ENCODE assay signal across 8 cellular contexts in genomic region chr7:150686030-150686626, GRCh38. TPM values are rescaled to one million over a fixed set of nuclear protein-coding genes. Genes with fewer than 3 reads are reported as not detected.
DNase-seq lines count a peak whose midpoint lies in the region; ATAC-seq, FAIRE-seq and TF ChIP-seq lines count a peak whose summit lies in the region.

No MANE protein-coding gene starts in this region.

- no peaks in the 10 kb centered on the region for H3K27me3 ChIP-seq in BLaER1 treated with 17β-estradiol and CSF1 and Interleukin-3, amounts not matched to agents 10 nM and 100 nM
- H3K27me3 ChIP-seq in PC-9 (ENCODE audit: insufficient read depth, low read depth) (peaks cover 38% of the 10 kb centered on the region; the same call in 1 of the 2 replicates), smooth muscle cell (ENCODE audit: low read depth) (no peaks in the 10 kb centered on the region)

- ATAC-seq in GM21381 (IDR thresholded peaks at IDR 0.05; ENCODE audit: unreplicated experiment), result peak; percentile 33

- 73% methylated on average over 9 of the region's 9 CpGs for WGBS in smooth muscle cell (ENCODE audit: low lambda C conversion rate)

- H3K9me2 ChIP-seq in PC-9 (ENCODE audit: insufficient read depth), result no peaks in the 10 kb centered on the region

- H3K36me3 ChIP-seq in BLaER1 treated with 17β-estradiol and CSF1 and Interleukin-3, amounts not matched to agents 10 nM and 100 nM, result peaks cover 28 to 36% (median 34%) of the 10 kb centered on the region in 11 experiments
- H3K36me3 ChIP-seq in PC-9 (ENCODE audit: low read depth), result no peaks in the 10 kb centered on the region
- H3K36me3 ChIP-seq in smooth muscle cell (ENCODE audit: low read depth), result no peaks in the 10 kb centered on the region

- no peaks in the 10 kb centered on the region for H4K20me1 ChIP-seq in BLaER1 treated with 17β-estradiol and CSF1 and Interleukin-3, amounts not matched to agents 10 nM and 100 nM
- H4K20me1 ChIP-seq in PC-9 (ENCODE audit: insufficient read depth), result no peaks in the 10 kb centered on the region
- H4K20me1 ChIP-seq in smooth muscle cell (ENCODE audit: low read depth), result no peaks in the 10 kb centered on the region

- peak overlapping the region; percentile 80 to 97 (median 92) for H3K4me2 ChIP-seq in BLaER1 treated with 17β-estradiol and CSF1 and Interleukin-3, amounts not matched to agents 10 nM and 100 nM
- H3K4me2 ChIP-seq in PC-9 (peak overlapping the region; percentile 75), smooth muscle cell (peak overlapping the region; percentile 44)

- H3K27ac ChIP-seq in BLaER1 treated with 17β-estradiol and CSF1 and Interleukin-3, amounts not matched to agents 10 nM and 100 nM, result peak overlapping the region; percentile 71 to 85 (median 81)
- H3K27ac ChIP-seq in PC-9, result no peak overlapping the region
- H3K27ac ChIP-seq in smooth muscle cell (ENCODE audit: low read depth), result no peak overlapping the region

- no peak for FAIRE-seq in D721Med (lab: Jason Lieb, UNC)
- no peak for FAIRE-seq in frontal cortex (lab: Jason Lieb, UNC)

- TF ChIP-seq CTCF in PC-9 (conservative IDR thresholded peaks at IDR 0.05) (no peak), fibroblast of mammary gland (conservative IDR thresholded peaks at IDR 0.05; ENCODE audit: control insufficient read depth, insufficient read depth, low read depth, low read length) (no peak), smooth muscle cell (IDR thresholded peaks at IDR 0.05; ENCODE audit: borderline replicate concordance, insufficient read depth, poor library complexity, severe bottlenecking) (no peak), D721Med (IDR thresholded peaks at IDR 0.05; ENCODE audit: insufficient read depth, missing control alignments) (no peak)

- intact Hi-C loops in PC-9 (cut with micrococcal nuclease; ENCODE audit: unreplicated experiment), result no loop called here

- POLR2A ChIA-PET in PC-9 (lab: Charles Lee; ENCODE audit: unreplicated experiment), result no interaction called here

- H2AFZ ChIP-seq in PC-9, result peak overlapping the region; percentile 67
- no peak overlapping the region for H2AFZ ChIP-seq in smooth muscle cell (ENCODE audit: low read depth)

- peaks cover 25 to 66% (median 34%) of the 10 kb centered on the region in 10 experiments for H3K4me1 ChIP-seq in BLaER1 treated with 17β-estradiol and CSF1 and Interleukin-3, amounts not matched to agents 10 nM and 100 nM
- H3K4me1 ChIP-seq in PC-9 (replicated peaks; ENCODE audit: insufficient read depth), result no peaks in the 10 kb centered on the region
- H3K4me1 ChIP-seq in smooth muscle cell (ENCODE audit: low read depth), result no peaks in the 10 kb centered on the region

- peak overlapping the region; percentile 61 to 73 (median 66) for H3K4me3 ChIP-seq in BLaER1 treated with 17β-estradiol and CSF1 and Interleukin-3, amounts not matched to agents 10 nM and 100 nM
- H3K4me3 ChIP-seq in PC-9, result peak overlapping the region; percentile 46
- peak overlapping the region; percentile 35 for H3K4me3 ChIP-seq in fibroblast of mammary gland (ENCODE audit: control insufficient read depth, low read depth, low read length)
- peak overlapping the region; percentile 34 for H3K4me3 ChIP-seq in smooth muscle cell

- peaks cover 21 to 45% (median 36%) of the 10 kb centered on the region in 11 experiments; a peak in 21 of 22 replicates for H3K9me3 ChIP-seq in BLaER1 treated with 17β-estradiol and CSF1 and Interleukin-3, amounts not matched to agents 10 nM and 100 nM (replicated peaks in 1 of 11)
- H3K9me3 ChIP-seq in PC-9 (ENCODE audit: insufficient read depth, low read depth) (peaks cover 3% of the 10 kb centered on the region; the same call in 1 of the 2 replicates), smooth muscle cell (replicated peaks; ENCODE audit: low read depth) (no peaks in the 10 kb centered on the region)

- no TSS peak for BruUV-seq in PC-9 (replicated peaks; lab: Mats Ljungman, UMichigan)

- DNase-seq in PC-9, result no peak
- DNase-seq in fibroblast of mammary gland (ENCODE audit: low read depth), result no peak
- no peak for DNase-seq in smooth muscle cell (lab: John Stamatoyannopoulos, UW; ENCODE audit: unreplicated experiment)
- no peak for DNase-seq in D721Med (ENCODE audit: insufficient read length, low spot score)
- no peak for DNase-seq in frontal cortex (ENCODE audit: low spot score in 2 of 2)
- DNase-seq in MV-4-11 (lab: John Stamatoyannopoulos, UW), result no peak

- CTCF ChIA-PET in PC-9 (lab: Charles Lee), result no interaction called here

- H3K79me2 ChIP-seq in PC-9 (ENCODE audit: low read depth), result no peaks in the 10 kb centered on the region
- H3K79me2 ChIP-seq in smooth muscle cell (ENCODE audit: low read depth), result no peaks in the 10 kb centered on the region

- H3K9ac ChIP-seq in BLaER1 treated with 17β-estradiol and CSF1 and Interleukin-3, amounts not matched to agents 10 nM and 100 nM, result peak overlapping the region; percentile 70 to 84 (median 79)
- H3K9ac ChIP-seq in smooth muscle cell (ENCODE audit: low read depth), result no peak overlapping the region

- H3F3A ChIP-seq in PC-9 (ENCODE audit: insufficient read depth, low read depth), result no peaks in the 10 kb centered on the region
- no peaks in the 10 kb centered on the region for H3F3A ChIP-seq in smooth muscle cell (ENCODE audit: low read depth)

RNA-seq across cellular contexts. Expression of gene GIMAP2, which starts 0.6 kb away (rescaled TPM):
- total RNA-seq in PC-9 (2021) (0.55 and 0.81 TPM in 2 replicates), smooth muscle cell (not detected in 2 replicates), frontal cortex (3.7 TPM)
- 0.14 TPM in 1 of 2 replicates, not detected in the other for polyA plus RNA-seq in smooth muscle cell

RNA-seq across cellular contexts. Expression of gene GIMAP1, which starts 30.3 kb away (rescaled TPM):
- not detected in 2 replicates for total RNA-seq in PC-9 (2021)
- not detected in 2 replicates for total RNA-seq in smooth muscle cell
- polyA plus RNA-seq in smooth muscle cell, result not detected in 2 replicates
- total RNA-seq in frontal cortex, result 0.82 TPM

RNA-seq across cellular contexts. Expression of gene GIMAP5, which starts 51.1 kb away (rescaled TPM):
- not detected in 2 replicates for total RNA-seq in PC-9 (2021)
- total RNA-seq in smooth muscle cell, result not detected in 2 replicates
- not detected in 2 replicates for polyA plus RNA-seq in smooth muscle cell
- total RNA-seq in frontal cortex, result 3.7 TPM

RNA-seq across cellular contexts. Expression of gene GIMAP6, which starts 53.9 kb away (rescaled TPM):
- not detected in 2 replicates for total RNA-seq in PC-9 (2021)
- not detected in 2 replicates for total RNA-seq in smooth muscle cell
- not detected in 2 replicates for polyA plus RNA-seq in smooth muscle cell
- total RNA-seq in frontal cortex, result 6.9 TPM

Comparison
In these comparisons a context has a peak if more than half of its experiments do, and no peak if none do; other contexts are left out.
1. H3K27ac ChIP-seq: peak in BLaER1 treated with 17β-estradiol and CSF1 and Interleukin-3, amounts not matched to agents 10 nM and 100 nM (11 of 11); none in PC-9 (single experiment) and smooth muscle cell (single experiment).
2. Peak in every context shown above with its lines, with median percentiles within 50 percentile points of each other: H3K4me2 ChIP-seq and H3K4me3 ChIP-seq.